Comparison of ENCODE assay signal across 19 cellular contexts in genomic region chr12:68939500-68939899, GRCh38. TPM values are rescaled to one million over a fixed set of nuclear protein-coding genes. Genes with fewer than 3 reads are reported as not detected.
A peak's percentile ranks its signal among the peaks of the same experiment; 100 is the strongest.
DNase-seq lines count a peak whose midpoint lies in the region; TF ChIP-seq lines count a peak whose summit lies in the region.
"Had no signal": no experiment of that assay in that cellular context is flagged by ENCODE, and none has a peak within 500 bp of the region (broad histone marks: within the 10 kb centered on the region; RNA-seq: fewer than 3 reads in every experiment).

No MANE protein-coding gene starts in this region.

- WGBS in GM23248 (ENCODE audit: low coverage in 1 of 2, low lambda C conversion rate in 2 of 2, missing lambda C conversion rate in 2 of 2), 2 experiments = 15 to 25% methylated on average over 1 of the region's 1 CpG
- no CpG with 5 or more reads among the region's 1 CpG for WGBS in trophoblast cell (ENCODE audit: extremely low coverage, insufficient coverage, insufficient read length)

- H3K79me1 ChIP-seq in trophoblast cell (ENCODE audit: low read length) = no peaks in the 10 kb centered on the region

- no peak overlapping the region for H2BK12ac ChIP-seq in trophoblast cell (ENCODE audit: low read length)

- H3K36me3 Mint-ChIP-seq in immature natural killer cell = no peaks in the 10 kb centered on the region
- H3K36me3 Mint-ChIP-seq: CD4-positive, alpha-beta memory T cell had no signal

- no peaks in the 10 kb centered on the region for H3K9me3 Mint-ChIP-seq in immature natural killer cell
- H3K9me3 Mint-ChIP-seq: CD4-positive, alpha-beta memory T cell had no signal

- no peak overlapping the region for H3K4me3 Mint-ChIP-seq in immature natural killer cell
- H3K4me3 Mint-ChIP-seq: CD4-positive, alpha-beta memory T cell had no signal

- H2BK120ac ChIP-seq in trophoblast cell (ENCODE audit: insufficient read depth, low read length, poor library complexity) = no peak overlapping the region

- H4K8ac ChIP-seq in trophoblast cell (ENCODE audit: low read depth, low read length) = no peak overlapping the region

- DNase-seq in GM23248 = peak; percentile 4
- peak; percentile 46 for DNase-seq in adipocyte (ENCODE audit: low read depth)
- DNase-seq in fibroblast of mammary gland (ENCODE audit: low read depth) = peak; percentile 18
- DNase-seq in trophoblast cell = peak; percentile 14 to 91
- no peak for DNase-seq in colonic mucosa
- no peak for DNase-seq in immature natural killer cell
- DNase-seq in activated naive CD4-positive, alpha-beta T cell (lab: John Stamatoyannopoulos, UW) = no peak
- DNase-seq in COR-L47 (lab: John Stamatoyannopoulos, UW) = no peak
- DNase-seq: CD4-positive, alpha-beta memory T cell; DND-41; GOT3; NCI-H1092 treated with DMSO at 0.1 percent for 48 hours; NCI-H1436 treated with DMSO at 0.1 percent for 48 hours; NCI-H1930; NCI-H2227 treated with DMSO at 0.1 percent for 48 hours; NCI-H510A; NCI-H748 treated with DMSO at 0.1 percent for 48 hours; SJCRH30 had no signal

- H3K4me1 ChIP-seq in GM23248 (ENCODE audit: insufficient read depth) (no peaks in the 10 kb centered on the region), adipocyte (ENCODE audit: control insufficient read depth, insufficient read depth, low read length) (peaks cover 51% of the 10 kb centered on the region), trophoblast cell (ENCODE audit: control insufficient read depth in 1 of 2, insufficient read depth in 2 of 2, low read length in 2 of 2) (peaks cover 0 to 2% of the 10 kb centered on the region in 2 experiments), colonic mucosa (no peaks in the 10 kb centered on the region)
- H3K4me1 ChIP-seq: BLaER1, SJCRH30 had no signal

- no peak overlapping the region for H4K91ac ChIP-seq in trophoblast cell (ENCODE audit: low read depth, low read length)

- H3K9me2 ChIP-seq in GM23248 (ENCODE audit: insufficient read depth) = no peaks in the 10 kb centered on the region

- intact Hi-C loops in colonic mucosa (cut with DNase I) = no loop called here

- H3K9me3 ChIP-seq in GM23248 (ENCODE audit: low read depth) (no peaks in the 10 kb centered on the region), adipocyte (ENCODE audit: control insufficient read depth, low read length) (no peaks in the 10 kb centered on the region), trophoblast cell (ENCODE audit: insufficient read depth, low read depth, low read length) (no peaks in the 10 kb centered on the region), colonic mucosa (no peaks in the 10 kb centered on the region)
- H3K9me3 ChIP-seq: SJCRH30 had no signal

- H3K23ac ChIP-seq in trophoblast cell (ENCODE audit: low read length) = no peak overlapping the region

- H3K79me2 ChIP-seq in GM23248 (ENCODE audit: insufficient read depth) (no peaks in the 10 kb centered on the region), trophoblast cell (ENCODE audit: control insufficient read depth, insufficient read depth, low read length, poor library complexity) (no peaks in the 10 kb centered on the region)

- H3K4me2 ChIP-seq in GM23248 (ENCODE audit: unreplicated experiment) (no peak overlapping the region), trophoblast cell (ENCODE audit: low read length) (no peak overlapping the region)
- H3K4me2 ChIP-seq: BLaER1 had no signal

- no peak overlapping the region for H3K14ac ChIP-seq in trophoblast cell (ENCODE audit: low read length)

- H3K4me3 ChIP-seq in GM23248 (no peak overlapping the region), adipocyte (ENCODE audit: low read length) (no peak overlapping the region), fibroblast of mammary gland (ENCODE audit: control insufficient read depth, low read depth, low read length) (no peak overlapping the region), trophoblast cell (ENCODE audit: low read depth, low read length) (no peak overlapping the region), colonic mucosa (no peak overlapping the region)
- H3K4me3 ChIP-seq: BLaER1, SJCRH30 had no signal

- no peaks in the 10 kb centered on the region for H3K36me3 ChIP-seq in GM23248 (ENCODE audit: low read depth)
- no peaks in the 10 kb centered on the region for H3K36me3 ChIP-seq in adipocyte (ENCODE audit: control insufficient read depth, insufficient read depth, low read length, severe bottlenecking)
- H3K36me3 ChIP-seq in trophoblast cell (ENCODE audit: control insufficient read depth in 1 of 2, insufficient read depth in 2 of 2, low read length in 2 of 2) = no peaks in the 10 kb centered on the region
- no peaks in the 10 kb centered on the region for H3K36me3 ChIP-seq in colonic mucosa
- H3K36me3 ChIP-seq: BLaER1, SJCRH30 had no signal

- H3F3A ChIP-seq in GM23248 (ENCODE audit: insufficient read depth) = 0 out of 2 replicates have a peak, but pooled peaks cover 4% of the 10 kb centered on the region

- H2AK5ac ChIP-seq in trophoblast cell (ENCODE audit: low read length) = no peak overlapping the region

- peaks cover 3 to 15% (median 6%) of the 10 kb centered on the region in 3 donors for H3K27me3 Mint-ChIP-seq in immature natural killer cell (ENCODE audit: low read depth in 3 of 3)

- H3K18ac ChIP-seq in trophoblast cell (ENCODE audit: low read length) = no peak overlapping the region

- H3K9ac ChIP-seq in GM23248 = no peak overlapping the region
- H3K9ac ChIP-seq in adipocyte (ENCODE audit: low read length) = peak overlapping the region; percentile 55
- no peak overlapping the region for H3K9ac ChIP-seq in trophoblast cell (ENCODE audit: low read length)
- no peak overlapping the region for H3K9ac ChIP-seq in colonic mucosa (ENCODE audit: low read depth in 2 of 2, low read length in 2 of 2)
- H3K9ac ChIP-seq: BLaER1 had no signal

- TF ChIP-seq CTCF in fibroblast of mammary gland (conservative IDR thresholded peaks at IDR 0.05; ENCODE audit: control insufficient read depth, insufficient read depth, low read depth, low read length) = no peak
- no peak for TF ChIP-seq CTCF in colonic mucosa (IDR thresholded peaks at IDR 0.05)

- H2BK5ac ChIP-seq in trophoblast cell (ENCODE audit: low read depth, low read length, poor library complexity) = no peak overlapping the region

- no peak overlapping the region for H3K27ac ChIP-seq in GM23248
- no peak overlapping the region for H3K27ac ChIP-seq in trophoblast cell (ENCODE audit: low read depth, low read length)
- H3K27ac ChIP-seq in colonic mucosa = no peak overlapping the region
- H3K27ac ChIP-seq: BLaER1, SJCRH30 had no signal

- no peak overlapping the region for H4K12ac ChIP-seq in trophoblast cell (ENCODE audit: low read depth, low read length)

- no peak overlapping the region for H3K4ac ChIP-seq in trophoblast cell (ENCODE audit: low read depth, low read length)

- no peak overlapping the region for H3K27ac Mint-ChIP-seq in immature natural killer cell
- H3K27ac Mint-ChIP-seq: CD4-positive, alpha-beta memory T cell had no signal

- H4K20me1 ChIP-seq in GM23248 (ENCODE audit: insufficient read depth) = no peaks in the 10 kb centered on the region
- H4K20me1 ChIP-seq: BLaER1 had no signal

- H3K4me1 Mint-ChIP-seq in immature natural killer cell = no peaks in the 10 kb centered on the region
- H3K4me1 Mint-ChIP-seq: CD4-positive, alpha-beta memory T cell had no signal

- H2AFZ ChIP-seq in GM23248 (no peak overlapping the region), trophoblast cell (ENCODE audit: insufficient read depth, low read length, poor library complexity) (no peak overlapping the region)

- H3K27me3 ChIP-seq in GM23248 (replicated peaks; ENCODE audit: insufficient read depth) (no peaks in the 10 kb centered on the region), adipocyte (replicated peaks; ENCODE audit: control insufficient read depth, insufficient read depth, low read length) (no peaks in the 10 kb centered on the region), trophoblast cell (ENCODE audit: insufficient read depth, low read length) (no peaks in the 10 kb centered on the region), colonic mucosa (no peaks in the 10 kb centered on the region)
- H3K27me3 ChIP-seq: SJCRH30 had no signal

- in situ Hi-C loops in GM23248 (cut with MboI) = no loop called here

RNA-seq across cellular contexts. Expression of gene CPM, which starts 6.5 kb away (rescaled TPM):
- total RNA-seq in GM23248 (2014; rRNA removed; shearing (Covaris generic)) = 8.5 and 13.7 TPM in 2 replicates
- 21.0 and 22.5 TPM in 2 replicates for polyA plus RNA-seq in GM23248 (2016; fragmentation: Nextera tagmentation; extraction: Ambion mirVana)
- polyA plus RNA-seq in trophoblast cell (2013) = 133 and 138 TPM in 2 replicates
- 10 to 100 TPM; 30.0 to 40.3 TPM for total RNA-seq in colonic mucosa
- under 1 TPM in 2 of 3 donors, not detected in 1; 0.06 to 0.69 TPM for polyA plus RNA-seq in immature natural killer cell

Comparison
In these comparisons a context has a peak if more than half of its experiments do, and no peak if none do; other contexts are left out.
1. DNase-seq: peak in GM23248 (single experiment), adipocyte (single experiment), fibroblast of mammary gland (single experiment) and trophoblast cell (2 of 2); none in colonic mucosa (single experiment), immature natural killer cell (0 of 3), activated naive CD4-positive, alpha-beta T cell (0 of 4) and COR-L47 (single experiment).